11 cellular contexts compared by ENCODE assay signal in the genomic region with DNA sequence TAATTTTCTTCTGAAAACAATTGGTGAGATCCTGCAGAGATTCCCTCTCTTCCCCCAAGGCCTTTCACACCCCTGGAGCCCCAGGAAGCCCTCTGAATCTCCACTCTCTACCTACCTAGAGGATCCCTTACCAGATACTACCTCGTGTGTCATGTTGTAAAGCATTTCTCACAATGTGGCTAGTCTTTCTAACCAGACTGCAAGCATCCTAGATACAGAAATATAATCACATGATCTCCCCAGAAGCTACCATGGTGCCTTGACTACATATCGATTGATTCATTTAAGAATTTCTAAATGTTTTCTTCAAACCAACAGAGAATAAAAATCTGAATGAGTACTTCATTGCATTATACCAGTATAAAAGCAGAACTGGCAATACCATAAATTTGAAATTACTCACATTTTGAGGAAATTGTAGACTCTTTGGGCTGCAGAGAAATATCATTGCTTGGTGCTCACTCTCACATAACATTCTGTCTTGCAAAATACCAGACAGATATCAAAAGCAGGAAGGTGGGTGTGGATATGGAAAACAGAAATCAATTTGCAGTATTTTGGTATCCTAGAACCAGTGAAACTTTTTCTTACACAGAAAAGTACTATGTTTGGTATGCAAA.
DNase-seq lines count a peak whose midpoint lies in the region; ATAC-seq and TF ChIP-seq lines count a peak whose summit lies in the region.
"Had no signal": no experiment of that assay in that cellular context is flagged by ENCODE, and none has a peak within 500 bp of the region (broad histone marks: within the 10 kb centered on the region; RNA-seq: fewer than 3 reads in every experiment).

No MANE protein-coding gene starts in this region.

- intact Hi-C loops in MCF 10A (cut with micrococcal nuclease) (loop anchor here (2.0 to 5.0 kb wide), 2 partner anchors 113 to 172 kb away; a partner anchor contains a TSS), psoas muscle (cut with DNase I) (no loop called here), aorta (cut with DNase I) (loop anchor here in 1 of 2 donors (10.0 kb wide), 1 partner anchor 175 kb away; no protein-coding TSS in a partner anchor)

- no peaks in the 10 kb centered on the region for H3K36me3 ChIP-seq in CD4-positive, CD25-positive, alpha-beta regulatory T cell (ENCODE audit: control insufficient read depth, insufficient read depth, low read length)
- H3K36me3 ChIP-seq in HUES6 (ENCODE audit: control insufficient read depth, insufficient read depth, low read length) (no peaks in the 10 kb centered on the region), psoas muscle (ENCODE audit: insufficient read depth in 1 of 2, low read depth in 1 of 2) (no peaks in the 10 kb centered on the region), aorta (ENCODE audit: control insufficient read depth in 1 of 2, insufficient read depth in 2 of 2, low read length in 1 of 2) (no peaks in the 10 kb centered on the region)
- H3K36me3 ChIP-seq: ovary had no signal

- no peak overlapping the region for H3K9ac ChIP-seq in HUES6 (ENCODE audit: low read length)

- DNase-seq in CD4-positive, CD25-positive, alpha-beta regulatory T cell = no peak
- DNase-seq in MCF 10A (ENCODE audit: unreplicated experiment) = no peak
- DNase-seq in psoas muscle = no peak
- no peak for DNase-seq in activated CD8-positive, alpha-beta memory T cell treated with anti-CD3 and anti-CD28 coated beads, Interleukin-2, amount 10 ng/mL, durations not matched to agents 7 days and 5 days
- DNase-seq in aorta = no peak
- DNase-seq: NCI-H526 treated with DMSO at 0.1 percent for 48 hours had no signal

- H3K27ac ChIP-seq in CD4-positive, CD25-positive, alpha-beta regulatory T cell (ENCODE audit: insufficient read depth, low read length, poor library complexity, severe bottlenecking) = no peak overlapping the region
- H3K27ac ChIP-seq in HUES6 (ENCODE audit: low read depth, low read length) (peak overlapping the region; percentile 5; the same call in 1 of the 2 replicates), psoas muscle (peak overlapping the region; percentile 48), aorta (ENCODE audit: low read depth in 1 of 2, low read length in 2 of 2) (peak overlapping the region in 1 of 2 donors; percentile 72)

- H3K27me3 Mint-ChIP-seq in CD4-positive, CD25-positive, alpha-beta regulatory T cell = no peaks in the 10 kb centered on the region
- H3K27me3 Mint-ChIP-seq in MCF 10A (ENCODE audit: insufficient read depth, unreplicated experiment) = no peaks in the 10 kb centered on the region
- no peaks in the 10 kb centered on the region for H3K27me3 Mint-ChIP-seq in activated CD8-positive, alpha-beta memory T cell treated with anti-CD3 and anti-CD28 coated beads, Interleukin-2, amount 10 ng/mL, durations not matched to agents 7 days and 5 days
- H3K27me3 Mint-ChIP-seq: IgD-negative memory B cell had no signal

- peaks cover 25% of the 10 kb centered on the region for H3K36me3 Mint-ChIP-seq in CD4-positive, CD25-positive, alpha-beta regulatory T cell
- H3K36me3 Mint-ChIP-seq in MCF 10A (ENCODE audit: insufficient read depth, unreplicated experiment) = peaks cover 2% of the 10 kb centered on the region
- H3K36me3 Mint-ChIP-seq in activated CD8-positive, alpha-beta memory T cell treated with anti-CD3 and anti-CD28 coated beads, Interleukin-2, amount 10 ng/mL, durations not matched to agents 7 days and 5 days = peaks cover 31% of the 10 kb centered on the region

- CTCF ChIA-PET in MCF 10A (lab: Yijun Ruan, JAX) = interaction anchor here (0.6 to 5.8 kb wide), 6 partner anchors 8 to 112 kb away, joined by 3 to 61 read pairs (median 4); a partner anchor contains a TSS
- CTCF ChIA-PET in activated CD8-positive, alpha-beta memory T cell treated with anti-CD3 and anti-CD28 coated beads, Interleukin-2, amount 10 ng/mL, durations not matched to agents 7 days and 5 days (lab: Charles Lee) = interaction anchor here (1.2 to 1.4 kb wide), 2 partner anchors 9 to 21 kb away, joined by 3 read pairs; no protein-coding TSS in a partner anchor

- peak overlapping the region in 1 of 4 donors; percentile 1 for H3K4me3 Mint-ChIP-seq in CD4-positive, CD25-positive, alpha-beta regulatory T cell
- no peak overlapping the region for H3K4me3 Mint-ChIP-seq in MCF 10A (ENCODE audit: unreplicated experiment)
- no peak overlapping the region for H3K4me3 Mint-ChIP-seq in activated CD8-positive, alpha-beta memory T cell treated with anti-CD3 and anti-CD28 coated beads, Interleukin-2, amount 10 ng/mL, durations not matched to agents 7 days and 5 days

- POLR2A ChIA-PET in MCF 10A (lab: Yijun Ruan, JAX) = interaction anchor here (0.6 to 7.3 kb wide), 16 partner anchors 9 to 1494 kb away, joined by 3 to 93 read pairs (median 7); a partner anchor contains a TSS

- H3K27ac Mint-ChIP-seq in CD4-positive, CD25-positive, alpha-beta regulatory T cell = peak overlapping the region; percentile 1 to 92 (median 79)
- H3K27ac Mint-ChIP-seq in MCF 10A (ENCODE audit: low read depth, unreplicated experiment) = peak overlapping the region; percentile 97
- H3K27ac Mint-ChIP-seq in activated CD8-positive, alpha-beta memory T cell treated with anti-CD3 and anti-CD28 coated beads, Interleukin-2, amount 10 ng/mL, durations not matched to agents 7 days and 5 days = no peak overlapping the region

- peaks cover 12% of the 10 kb centered on the region for H3K4me1 ChIP-seq in CD4-positive, CD25-positive, alpha-beta regulatory T cell (ENCODE audit: control insufficient read depth, insufficient read depth, low read length, poor library complexity, severe bottlenecking)
- H3K4me1 ChIP-seq in HUES6 (ENCODE audit: control insufficient read depth, insufficient read depth, low read length) = peaks cover 15% of the 10 kb centered on the region
- H3K4me1 ChIP-seq in psoas muscle = no peaks in the 10 kb centered on the region
- peaks cover 2 to 7% of the 10 kb centered on the region in 2 donors for H3K4me1 ChIP-seq in aorta (ENCODE audit: control insufficient read depth in 1 of 2, insufficient read depth in 2 of 2, low read length in 2 of 2)

- TF ChIP-seq CTCF in MCF 10A (IDR thresholded peaks at IDR 0.05; ENCODE audit: unreplicated experiment) (no peak), psoas muscle (IDR thresholded peaks at IDR 0.05) (no peak)

- no peaks in the 10 kb centered on the region for H3K9me3 Mint-ChIP-seq in CD4-positive, CD25-positive, alpha-beta regulatory T cell
- no peaks in the 10 kb centered on the region for H3K9me3 Mint-ChIP-seq in MCF 10A (ENCODE audit: unreplicated experiment)
- no peaks in the 10 kb centered on the region for H3K9me3 Mint-ChIP-seq in activated CD8-positive, alpha-beta memory T cell treated with anti-CD3 and anti-CD28 coated beads, Interleukin-2, amount 10 ng/mL, durations not matched to agents 7 days and 5 days (ENCODE audit: low read depth)
- H3K9me3 Mint-ChIP-seq: IgD-negative memory B cell had no signal

- ATAC-seq in CD4-positive, CD25-positive, alpha-beta regulatory T cell (ENCODE audit: low read depth in 2 of 2) = no peak
- ATAC-seq in psoas muscle (no peak), GM21381 (IDR thresholded peaks at IDR 0.05; ENCODE audit: unreplicated experiment) (no peak), GM18517 (IDR thresholded peaks at IDR 0.05; ENCODE audit: unreplicated experiment) (no peak), aorta (ENCODE audit: low FRiP score) (no peak)
- ATAC-seq in activated CD8-positive, alpha-beta memory T cell treated with anti-CD3 and anti-CD28 coated beads, Interleukin-2, amount 10 ng/mL, durations not matched to agents 7 days and 5 days = no peak

- H3K4me1 Mint-ChIP-seq in CD4-positive, CD25-positive, alpha-beta regulatory T cell = peaks cover 25 to 86% (median 48%) of the 10 kb centered on the region in 4 donors
- H3K4me1 Mint-ChIP-seq in MCF 10A (ENCODE audit: insufficient read depth, unreplicated experiment) = peaks cover 38% of the 10 kb centered on the region
- peaks cover 57% of the 10 kb centered on the region for H3K4me1 Mint-ChIP-seq in activated CD8-positive, alpha-beta memory T cell treated with anti-CD3 and anti-CD28 coated beads, Interleukin-2, amount 10 ng/mL, durations not matched to agents 7 days and 5 days

- no TSS peak for BruUV-seq in MCF 10A (replicated peaks; lab: Mats Ljungman, UMichigan)

- WGBS in psoas muscle, 3 donors = 83 to 85% (median 83%) methylated on average over 2 of the region's 2 CpGs
- 63 to 70% methylated on average over 2 of the region's 2 CpGs for WGBS in aorta, 2 donors

- no peak overlapping the region for H3K4me3 ChIP-seq in CD4-positive, CD25-positive, alpha-beta regulatory T cell (ENCODE audit: low read depth, low read length)
- H3K4me3 ChIP-seq in HUES6 (ENCODE audit: low read depth, low read length) (no peak overlapping the region), psoas muscle (no peak overlapping the region), aorta (ENCODE audit: low read length in 2 of 2) (no peak overlapping the region)
- H3K4me3 ChIP-seq: ovary had no signal

- no peaks in the 10 kb centered on the region for H3K9me3 ChIP-seq in CD4-positive, CD25-positive, alpha-beta regulatory T cell (ENCODE audit: control insufficient read depth in 2 of 2, low read length in 2 of 2)
- H3K9me3 ChIP-seq in HUES6 (ENCODE audit: control insufficient read depth, insufficient read depth, low read depth, low read length) (no peaks in the 10 kb centered on the region), psoas muscle (no peaks in the 10 kb centered on the region), aorta (ENCODE audit: control insufficient read depth, low read length) (no peaks in the 10 kb centered on the region)
- H3K9me3 ChIP-seq: ovary had no signal

- H3K27me3 ChIP-seq in CD4-positive, CD25-positive, alpha-beta regulatory T cell (ENCODE audit: control insufficient read depth, insufficient read depth, low read length) = no peaks in the 10 kb centered on the region
- H3K27me3 ChIP-seq in HUES6 (ENCODE audit: control insufficient read depth, insufficient read depth, low read length) = no peaks in the 10 kb centered on the region
- H3K27me3 ChIP-seq in psoas muscle (ENCODE audit: insufficient read depth in 3 of 3, low read length in 2 of 3) = no peaks in the 10 kb centered on the region
- no peaks in the 10 kb centered on the region for H3K27me3 ChIP-seq in aorta (ENCODE audit: control insufficient read depth in 1 of 2, insufficient read depth in 2 of 2, low read length in 1 of 2)
- H3K27me3 ChIP-seq: ovary had no signal
